In genomic region chr12:46436741-46437140, GRCh38 we compare ENCODE assay signal across 17 cellular contexts.
A peak's percentile ranks its signal among the peaks of the same experiment; 100 is the strongest.
DNase-seq lines count a peak whose midpoint lies in the region; ATAC-seq, FAIRE-seq and TF ChIP-seq lines count a peak whose summit lies in the region.
"Had no signal": no experiment of that assay in that cellular context is flagged by ENCODE, and none has a peak within 500 bp of the region (broad histone marks: within the 10 kb centered on the region; RNA-seq: fewer than 3 reads in every experiment).

No MANE protein-coding gene starts in this region.

- H3K36me3 ChIP-seq in A673 (ENCODE audit: insufficient read depth, low read length, poor library complexity, severe bottlenecking): no peaks in the 10 kb centered on the region
- no peaks in the 10 kb centered on the region for H3K36me3 ChIP-seq in IMR-90 (ENCODE audit: control insufficient read depth, insufficient read depth, low read length)
- H3K36me3 ChIP-seq in SK-N-MC (ENCODE audit: insufficient read depth, low read length): no peaks in the 10 kb centered on the region
- no peaks in the 10 kb centered on the region for H3K36me3 ChIP-seq in uterus

- DNase-seq in A673 (ENCODE audit: low spot score) (no peak), IMR-90 (no peak), SK-N-MC (ENCODE audit: low read depth, low spot score) (no peak), uterus (no peak), NCI-H2171 (lab: John Stamatoyannopoulos, UW) (no peak), GM12892 (ENCODE audit: insufficient read length) (no peak)
- no peak for DNase-seq in activated CD4-positive, alpha-beta memory T cell treated with anti-CD3 and anti-CD28 coated beads for 36 hours
- DNase-seq: 8988T; CD4-positive, alpha-beta memory T cell; DMS79; EL; HCEC 1CT; KG1 had no signal

- H2BK20ac ChIP-seq in IMR-90 (ENCODE audit: low read depth, low read length): peak overlapping the region; percentile 80

- H3K9ac ChIP-seq in IMR-90 (ENCODE audit: low read depth, low read length) (no peak overlapping the region), SK-N-MC (ENCODE audit: insufficient read length) (no peak overlapping the region)

- no peak overlapping the region for H3K27ac Mint-ChIP-seq in activated CD4-positive, alpha-beta memory T cell treated with anti-CD3 and anti-CD28 coated beads for 36 hours
- H3K27ac Mint-ChIP-seq: B cell; CD4-positive, alpha-beta memory T cell had no signal

- peak overlapping the region; percentile 40 for H4K5ac ChIP-seq in IMR-90 (ENCODE audit: low read depth, low read length)

- no peaks in the 10 kb centered on the region for H3K9me3 ChIP-seq in A673 (ENCODE audit: low read depth, low read length, poor library complexity, severe bottlenecking)
- H3K9me3 ChIP-seq in IMR-90 (ENCODE audit: control insufficient read depth, insufficient read depth, low read length): no peaks in the 10 kb centered on the region
- no peaks in the 10 kb centered on the region for H3K9me3 ChIP-seq in SK-N-MC (ENCODE audit: low read depth, low read length)
- H3K9me3 ChIP-seq in uterus: no peaks in the 10 kb centered on the region

- H3K4me3 Mint-ChIP-seq in activated CD4-positive, alpha-beta memory T cell treated with anti-CD3 and anti-CD28 coated beads for 36 hours: no peak overlapping the region
- H3K4me3 Mint-ChIP-seq: B cell; CD4-positive, alpha-beta memory T cell had no signal

- intact Hi-C loops in A673 (cut with micrococcal nuclease; ENCODE audit: unreplicated experiment) (no loop called here), IMR-90 (cut with micrococcal nuclease) (no loop called here), uterus (cut with DNase I; ENCODE audit: low total_unique reads) (no loop called here)
- intact Hi-C loops in activated CD4-positive, alpha-beta memory T cell treated with anti-CD3 and anti-CD28 coated beads for 36 hours (cut with micrococcal nuclease): no loop called here

- H4K91ac ChIP-seq in IMR-90 (ENCODE audit: insufficient read depth, low read depth, low read length): peak overlapping the region; percentile 84

- peak overlapping the region; percentile 100 for H2BK15ac ChIP-seq in IMR-90 (ENCODE audit: low read depth, low read length)

- TF ChIP-seq CTCF in A673 (conservative IDR thresholded peaks at IDR 0.05; ENCODE audit: low read depth, low read length): no peak
- no peak for TF ChIP-seq CTCF in IMR-90 (conservative IDR thresholded peaks at IDR 0.05; ENCODE audit: low read depth, low read length)
- TF ChIP-seq CTCF in uterus (IDR thresholded peaks at IDR 0.05): no peak

- H3K4me3 ChIP-seq in A673 (ENCODE audit: low read depth, low read length, poor library complexity, severe bottlenecking) (no peak overlapping the region), IMR-90 (ENCODE audit: insufficient read depth, low read depth, low read length) (no peak overlapping the region), SK-N-MC (no peak overlapping the region), uterus (no peak overlapping the region)

- H2AFZ ChIP-seq in IMR-90 (replicated peaks; ENCODE audit: low read length, poor library complexity): no peak overlapping the region

- peak overlapping the region; percentile 28 for H2BK5ac ChIP-seq in IMR-90 (ENCODE audit: low read depth, low read length, poor library complexity, severe bottlenecking)

- H2AK5ac ChIP-seq in IMR-90 (ENCODE audit: low read depth, low read length): peak overlapping the region; percentile 97

- WGBS in IMR-90 (ENCODE audit: extremely low coverage in 2 of 2, insufficient read length in 1 of 2), 2 experiments: no CpG with 5 or more reads among the region's 3 CpGs

- no peaks in the 10 kb centered on the region for H3K36me3 Mint-ChIP-seq in activated CD4-positive, alpha-beta memory T cell treated with anti-CD3 and anti-CD28 coated beads for 36 hours

- in situ Hi-C loops in IMR-90 (cut with MboI; ENCODE audit: low sequenced_read_pairs): no loop called here

- peak overlapping the region; percentile 67 for H3K14ac ChIP-seq in IMR-90 (replicated peaks; ENCODE audit: low read depth, low read length)

- no peak for ATAC-seq in IMR-90 (ENCODE audit: low read depth)

- H3K4me1 ChIP-seq in A673 (ENCODE audit: insufficient read depth, low read length, poor library complexity, severe bottlenecking): peaks cover 75% of the 10 kb centered on the region
- H3K4me1 ChIP-seq in IMR-90 (ENCODE audit: control insufficient read depth, insufficient read depth, low read length): peaks cover 13% of the 10 kb centered on the region
- no peaks in the 10 kb centered on the region for H3K4me1 ChIP-seq in uterus

- no peak for TF ChIP-seq POLR2A in IMR-90 (IDR thresholded peaks at IDR 0.05; ENCODE audit: low read depth, low read length)
- TF ChIP-seq POLR2A in uterus (IDR thresholded peaks at IDR 0.05): no peak
- TF ChIP-seq POLR2A in GM12892 (IDR thresholded peaks at IDR 0.05; ENCODE audit: low read depth, low read length): no peak

- H3K27ac ChIP-seq in A673 (ENCODE audit: low read depth, low read length, poor library complexity, severe bottlenecking): peak overlapping the region; percentile 31
- H3K27ac ChIP-seq in IMR-90 (ENCODE audit: insufficient read depth, low read length): peak overlapping the region; percentile 23; the same call in 1 of the 2 replicates
- H3K27ac ChIP-seq in SK-N-MC: 0 out of 2 replicates have a peak overlapping the region, but pooled peaks have one; percentile 26
- peak overlapping the region; percentile 38 to 49 for H3K27ac ChIP-seq in uterus
- H3K27ac ChIP-seq: C4-2B had no signal

- no peak for TF ChIP-seq RAD21 in IMR-90 (IDR thresholded peaks at IDR 0.05; ENCODE audit: low read length)

- no peaks in the 10 kb centered on the region for H3K4me1 Mint-ChIP-seq in activated CD4-positive, alpha-beta memory T cell treated with anti-CD3 and anti-CD28 coated beads for 36 hours (ENCODE audit: low read depth)
- H3K4me1 Mint-ChIP-seq: CD4-positive, alpha-beta memory T cell had no signal

- POLR2A ChIA-PET in A673 (lab: Charles Lee; ENCODE audit: low non-redundant PET) (no interaction called here), IMR-90 (lab: Charles Lee; ENCODE audit: unreplicated experiment) (no interaction called here)
- POLR2A ChIA-PET in activated CD4-positive, alpha-beta memory T cell treated with anti-CD3 and anti-CD28 coated beads for 36 hours (lab: Charles Lee): no interaction called here

- BruUV-seq in A673 (replicated peaks; lab: Mats Ljungman, UMichigan) (no TSS peak), IMR-90 (replicated peaks; lab: Mats Ljungman, UMichigan) (no TSS peak)

- H4K8ac ChIP-seq in IMR-90 (ENCODE audit: low read depth in 2 of 2, low read length in 2 of 2): peak overlapping the region; percentile 78 to 79

- peak overlapping the region; percentile 91 for H3K4ac ChIP-seq in IMR-90 (ENCODE audit: low read depth, low read length)

- no peak overlapping the region for H3K56ac ChIP-seq in IMR-90 (ENCODE audit: extremely low read depth, insufficient read depth, low read length)

- peak overlapping the region; percentile 95 for H2BK120ac ChIP-seq in IMR-90 (ENCODE audit: low read depth, low read length)

- no peak overlapping the region for H2AK9ac ChIP-seq in IMR-90 (replicated peaks; ENCODE audit: low read depth, low read length, poor library complexity)

- peaks cover 9% of the 10 kb centered on the region for H3K9me1 ChIP-seq in IMR-90 (ENCODE audit: insufficient read depth, low read length)

- H3K23ac ChIP-seq in IMR-90 (ENCODE audit: low read depth, low read length): 0 out of 2 replicates have a peak overlapping the region, but pooled peaks have one; percentile 59

- peak overlapping the region; percentile 83 for H3K18ac ChIP-seq in IMR-90 (ENCODE audit: low read depth, low read length)

- dilution Hi-C loops in IMR-90 (cut with HindIII; ENCODE audit: low sequenced_read_pairs, unreplicated experiment): no loop called here

- FAIRE-seq in GM12892 (lab: Jason Lieb, UNC): no peak
- FAIRE-seq: GM12891, H1 had no signal

- H3K27me3 ChIP-seq in A673 (replicated peaks; ENCODE audit: insufficient read depth, low read depth, low read length, poor library complexity): no peaks in the 10 kb centered on the region
- no peaks in the 10 kb centered on the region for H3K27me3 ChIP-seq in IMR-90 (ENCODE audit: control insufficient read depth, insufficient read depth, low read length)
- H3K27me3 ChIP-seq in uterus: no peaks in the 10 kb centered on the region

- H4K20me1 ChIP-seq in IMR-90 (ENCODE audit: insufficient read depth, low read length): no peaks in the 10 kb centered on the region

- CTCF ChIA-PET in A673 (lab: Charles Lee): no interaction called here
- CTCF ChIA-PET in IMR-90 (lab: Yijun Ruan, JAX): no interaction called here
- CTCF ChIA-PET in activated CD4-positive, alpha-beta memory T cell treated with anti-CD3 and anti-CD28 coated beads for 36 hours (lab: Charles Lee): no interaction called here

- H3K4me2 ChIP-seq in IMR-90 (ENCODE audit: low read depth, low read length): no peak overlapping the region

- peaks cover 2 to 19% of the 10 kb centered on the region in 2 experiments; a peak in 3 of 4 replicates for H3K79me1 ChIP-seq in IMR-90 (ENCODE audit: low read depth in 1 of 2, low read length in 2 of 2)

- no peaks in the 10 kb centered on the region for H3K9me3 Mint-ChIP-seq in activated CD4-positive, alpha-beta memory T cell treated with anti-CD3 and anti-CD28 coated beads for 36 hours
- H3K9me3 Mint-ChIP-seq: CD4-positive, alpha-beta memory T cell had no signal

- no peaks in the 10 kb centered on the region for H3K27me3 Mint-ChIP-seq in activated CD4-positive, alpha-beta memory T cell treated with anti-CD3 and anti-CD28 coated beads for 36 hours
- H3K27me3 Mint-ChIP-seq: B cell; CD4-positive, alpha-beta memory T cell had no signal

TF ChIP-seq in IMR-90, 13 proteins besides CTCF, POLR2A, EP300 and RAD21:
- TF ChIP-seq RFX5 (IDR thresholded peaks at IDR 0.05; ENCODE audit: low read depth, low read length) (no peak), RCOR1 (IDR thresholded peaks at IDR 0.05; ENCODE audit: insufficient replicate concordance, low read length) (no peak), MAFK (IDR thresholded peaks at IDR 0.05; ENCODE audit: low read depth, low read length) (no peak), MAZ (IDR thresholded peaks at IDR 0.05; ENCODE audit: borderline replicate concordance, low read depth, low read length) (no peak), ELK1 (IDR thresholded peaks at IDR 0.05; ENCODE audit: borderline replicate concordance, low read depth, low read length) (no peak), CHD1 (IDR thresholded peaks at IDR 0.05; ENCODE audit: low read depth, low read length) (no peak), BHLHE40 (IDR thresholded peaks at IDR 0.05; ENCODE audit: low read depth, low read length) (no peak), CEBPB (IDR thresholded peaks at IDR 0.05; ENCODE audit: low read depth, low read length) (no peak)
